ENCODE assay signal across 8 cellular contexts in the genomic region with DNA sequence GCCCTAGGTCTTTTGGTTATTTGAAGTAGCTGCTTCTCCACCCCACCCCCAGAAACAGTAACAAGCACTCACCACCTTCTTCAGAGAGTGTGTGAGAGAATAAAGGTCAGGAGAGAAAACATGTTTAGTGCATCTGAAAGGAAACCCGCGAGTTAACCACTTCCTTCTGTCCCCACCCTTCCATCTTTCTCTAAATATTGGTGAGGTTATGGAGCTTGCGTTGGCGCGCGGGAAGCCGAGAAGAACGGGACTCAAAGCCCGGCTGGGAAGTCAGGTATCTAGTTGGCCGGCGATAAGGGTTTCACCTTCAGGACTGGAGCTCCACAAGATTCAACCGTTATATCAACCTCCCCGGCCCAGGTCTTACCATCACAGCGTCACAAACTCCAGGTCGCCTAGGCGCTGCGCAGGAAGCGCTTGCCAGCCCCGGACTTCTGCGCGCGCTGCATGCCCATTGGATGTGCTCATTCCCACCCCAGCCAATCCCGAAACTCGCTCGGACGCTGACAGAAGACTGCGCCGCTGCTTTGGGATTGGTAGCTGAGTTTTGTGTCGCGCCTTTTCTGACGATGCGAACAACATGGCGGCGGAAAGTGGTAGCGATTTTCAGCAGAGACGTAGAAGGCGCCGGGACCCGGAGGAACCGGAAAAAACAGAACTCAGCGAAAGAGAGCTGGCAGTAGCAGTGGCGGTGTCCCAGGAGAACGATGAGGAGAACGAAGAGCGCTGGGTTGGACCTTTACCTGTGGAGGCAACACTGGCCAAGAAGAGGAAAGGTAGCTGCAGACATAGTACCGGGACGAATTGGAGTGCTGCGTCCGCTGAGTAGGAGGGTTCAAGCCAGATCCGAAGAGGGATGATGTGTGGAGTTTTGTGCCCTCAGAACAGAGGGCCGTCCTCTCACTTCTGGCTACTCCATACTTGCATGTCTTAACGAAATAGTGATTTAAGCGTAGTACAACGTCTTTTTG. TPM values are rescaled to one million over a fixed set of nuclear protein-coding genes. Genes with fewer than 3 reads are reported as not detected.
DNase-seq lines count a peak whose midpoint lies in the region; ATAC-seq, FAIRE-seq and TF ChIP-seq lines count a peak whose summit lies in the region.

A gene with protein sequence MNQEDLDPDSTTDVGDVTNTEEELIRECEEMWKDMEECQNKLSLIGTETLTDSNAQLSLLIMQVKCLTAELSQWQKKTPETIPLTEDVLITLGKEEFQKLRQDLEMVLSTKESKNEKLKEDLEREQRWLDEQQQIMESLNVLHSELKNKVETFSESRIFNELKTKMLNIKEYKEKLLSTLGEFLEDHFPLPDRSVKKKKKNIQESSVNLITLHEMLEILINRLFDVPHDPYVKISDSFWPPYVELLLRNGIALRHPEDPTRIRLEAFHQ (minus strand): TSS at position 438 of the 971 bp plus-strand sequence. CDS start 8,261 bp downstream, outside the sequence.
A gene (plus strand): TSS at position 566 of the 971 bp plus-strand sequence. CDS start 15 bp downstream, at position 581.

- peak; percentile 59 for FAIRE-seq in RCC 7860 (lab: Jason Lieb, UNC)

- H3K9me3 ChIP-seq in KOPT-K1 (ENCODE audit: insufficient read depth, low read length, poor library complexity, severe bottlenecking) (no peaks in the 10 kb centered on the region), esophagus squamous epithelium (no peaks in the 10 kb centered on the region)

- H3K27ac ChIP-seq in KOPT-K1 (ENCODE audit: low read depth, low read length, poor library complexity, severe bottlenecking) (peak within 1 kb of the TSS; percentile 86), esophagus squamous epithelium (peak within 1 kb of the TSS; percentile 84 to 94 (median 89))

- H3K36me3 ChIP-seq in KOPT-K1 (ENCODE audit: insufficient read depth, low read length) (peaks cover 47% of the 10 kb centered on the region), esophagus squamous epithelium (peaks cover 0 to 22% (median 0%) of the 10 kb centered on the region in 3 donors)

- H3K4me3 ChIP-seq in esophagus squamous epithelium, result peak within 1 kb of the TSS; percentile 78 to 85 (median 80)

- peak in 2 of 4 donors; percentile 42 to 67 for TF ChIP-seq POLR2A in esophagus squamous epithelium (IDR thresholded peaks at IDR 0.05)

- WGBS in esophagus squamous epithelium, 2 donors, result 0 to 1% methylated on average over 24 to 29 of the region's 54 CpGs

- H3K4me1 Mint-ChIP-seq in activated T-cell treated with anti-CD3 and anti-CD28 coated beads, Interleukin-2, amount 50 U/mL, for 72 hours (ENCODE audit: low read depth), result peaks cover 65% of the 10 kb centered on the region

- H3K9me3 Mint-ChIP-seq in activated T-cell treated with anti-CD3 and anti-CD28 coated beads, Interleukin-2, amount 50 U/mL, for 72 hours, result no peaks in the 10 kb centered on the region

- peaks cover 11 to 17% of the 10 kb centered on the region in 2 donors for H3K36me3 Mint-ChIP-seq in activated T-cell treated with anti-CD3 and anti-CD28 coated beads, Interleukin-2, amount 50 U/mL, for 72 hours (ENCODE audit: insufficient read depth in 2 of 2)

- intact Hi-C loops in esophagus squamous epithelium (cut with DNase I), result no loop called here

- H3K27me3 Mint-ChIP-seq in activated T-cell treated with anti-CD3 and anti-CD28 coated beads, Interleukin-2, amount 50 U/mL, for 72 hours (ENCODE audit: low read depth), result no peaks in the 10 kb centered on the region

- ATAC-seq in GM21786 (IDR thresholded peaks at IDR 0.05; ENCODE audit: unreplicated experiment), result peak; percentile 98
- peak; percentile 99 for ATAC-seq in activated T-cell treated with anti-CD3 and anti-CD28 coated beads, Interleukin-2, amount 50 U/mL, for 72 hours (replicated peaks in 1 of 2)

- H3K4me3 Mint-ChIP-seq in activated T-cell treated with anti-CD3 and anti-CD28 coated beads, Interleukin-2, amount 50 U/mL, for 72 hours, result peak within 1 kb of the TSS; percentile 94 to 95

- H3K27ac Mint-ChIP-seq in activated T-cell treated with anti-CD3 and anti-CD28 coated beads, Interleukin-2, amount 50 U/mL, for 72 hours, result peak within 1 kb of the TSS; percentile 98

- H3K4me1 ChIP-seq in esophagus squamous epithelium, result peaks cover 6 to 43% (median 17%) of the 10 kb centered on the region in 3 donors

- H3K27me3 ChIP-seq in esophagus squamous epithelium, result no peaks in the 10 kb centered on the region

- peak; percentile 80 for DNase-seq in DMS79 (lab: John Stamatoyannopoulos, UW)
- DNase-seq in RCC 7860 (ENCODE audit: low spot score), result peak; percentile 80
- DNase-seq in activated T-cell treated with anti-CD3 and anti-CD28 coated beads, Interleukin-2, amount 50 U/mL, for 72 hours, result peak; percentile 94 to 97
- peak; percentile 79 for DNase-seq in esophagus squamous epithelium (lab: John Stamatoyannopoulos, UW)
- DNase-seq in myocyte (ENCODE audit: low read depth), result peak; percentile 97
- DNase-seq in stimulated activated CD8-positive, alpha-beta memory T cell treated with anti-CD3 and anti-CD28 coated beads, Interleukin-7, amount 100 ng/mL, for 48 hours (ENCODE audit: extremely low read depth in 1 of 2, low read depth in 1 of 2), result peak; percentile 85 to 94

- TF ChIP-seq CTCF in esophagus squamous epithelium (IDR thresholded peaks at IDR 0.05), result peak in 1 of 6 experiments; percentile 29

RNA-seq across cellular contexts. Expression of the first gene that starts in this region (rescaled TPM):
- 100 to 1,000 TPM in 1 of 2 donors, 10 to 100 TPM in 1; 70.5 to 104 TPM for total RNA-seq in activated T-cell treated with anti-CD3 and anti-CD28 coated beads, Interleukin-2, amount 50 U/mL, for 72 hours
- total RNA-seq in esophagus squamous epithelium (10 to 100 TPM in 1 of 4 donors, 1 to 10 TPM in 3; 4.0 to 17.3 (median 7.8) TPM), myocyte (0.96 and 1.5 TPM in 2 replicates)
- polyA plus RNA-seq in myocyte (2012), result 1.2 TPM

RNA-seq across cellular contexts. Expression of the second gene that starts in this region (rescaled TPM):
- total RNA-seq in activated T-cell treated with anti-CD3 and anti-CD28 coated beads, Interleukin-2, amount 50 U/mL, for 72 hours, result 10 to 100 TPM; 58.1 to 62.4 TPM
- 10 to 100 TPM; 10.1 to 45.4 (median 28.3) TPM for total RNA-seq in esophagus squamous epithelium
- total RNA-seq in myocyte, result 24.2 and 25.4 TPM in 2 replicates
- 13.4 TPM for polyA plus RNA-seq in myocyte (2012)

Comparison
In these comparisons a context has a peak if more than half of its experiments do, and no peak if none do; other contexts are left out.
1. Peak in every context shown above with its lines: DNase-seq, ATAC-seq, H3K4me3 ChIP-seq and H3K27ac ChIP-seq.